8 cellular contexts compared by ENCODE assay signal in genomic region chr6:44475779-44476434, GRCh38.
DNase-seq lines count a peak whose midpoint lies in the region; ATAC-seq and TF ChIP-seq lines count a peak whose summit lies in the region.

No MANE protein-coding gene starts in this region.

- TF ChIP-seq CTCF in sigmoid colon (IDR thresholded peaks at IDR 0.05): peak; percentile 76 to 92 (median 89)

- H3K27ac ChIP-seq in sigmoid colon: peak overlapping the region in 1 of 4 donors; percentile 25

- H3K9me3 ChIP-seq in sigmoid colon: no peaks in the 10 kb centered on the region

- no peak for TF ChIP-seq EP300 in sigmoid colon (IDR thresholded peaks at IDR 0.05)

- H3K4me3 Mint-ChIP-seq in T-cell: no peak overlapping the region

- H3K27me3 Mint-ChIP-seq in T-cell: peaks cover 6 to 8% of the 10 kb centered on the region in 2 donors

- H3K4me1 Mint-ChIP-seq in T-cell: peaks cover 0 to 2% (median 0%) of the 10 kb centered on the region in 3 donors

- CTCF ChIA-PET in T-cell (lab: Charles Lee): interaction anchor here (0.5 to 2.2 kb wide), 20 partner anchors 13 to 1937 kb away, joined by 3 to 22 read pairs (median 4); no protein-coding TSS in a partner anchor

- no peak overlapping the region for H3K4me3 ChIP-seq in sigmoid colon

- TF ChIP-seq POLR2A in sigmoid colon (IDR thresholded peaks at IDR 0.05): no peak

- no peaks in the 10 kb centered on the region for H3K9me3 Mint-ChIP-seq in T-cell

- no peaks in the 10 kb centered on the region for H3K36me3 ChIP-seq in sigmoid colon

- peak; percentile 75 to 84 (median 83) for ATAC-seq in T-cell (replicated peaks in 1 of 4)

- intact Hi-C loops in sigmoid colon (cut with DNase I): loop anchor here (5.0 kb wide), 4 partner anchors 181 to 1446 kb away; no protein-coding TSS in a partner anchor

- H3K36me3 Mint-ChIP-seq in T-cell: no peaks in the 10 kb centered on the region

- DNase-seq in ELF-1 (ENCODE audit: low read depth, low spot score) (peak; percentile 97), HCEC 1CT (peak; percentile 70), NCI-H1105 (lab: John Stamatoyannopoulos, UW) (peak; percentile 82), T-cell (peak; percentile 14 to 71 (median 50)), amniotic stem cell (lab: John Stamatoyannopoulos, UW) (peak; percentile 46), hepatic stellate cell (ENCODE audit: low spot score) (peak; percentile 89), sigmoid colon (peak; percentile 88), KG1 (lab: John Stamatoyannopoulos, UW) (no peak)

- no peak overlapping the region for H3K27ac Mint-ChIP-seq in T-cell

- H3K4me1 ChIP-seq in sigmoid colon: peaks cover 0 to 14% (median 8%) of the 10 kb centered on the region in 4 donors

- POLR2A ChIA-PET in T-cell (lab: Charles Lee): no interaction called here

- H3K27me3 ChIP-seq in sigmoid colon: peaks cover 0 to 12% (median 0%) of the 10 kb centered on the region in 3 donors

- 40 to 44% methylated on average over 23 of the region's 23 CpGs for whole genome bisulfite sequencing in sigmoid colon, 2 donors
